In genomic region chr11:12175694-12176241, GRCh38 we compare ENCODE assay signal across 9 cellular contexts.
A peak's percentile ranks its signal among the peaks of the same experiment; 100 is the strongest.
DNase-seq lines count a peak whose midpoint lies in the region; ATAC-seq and TF ChIP-seq lines count a peak whose summit lies in the region.
"Had no signal": no experiment of that assay in that cellular context is flagged by ENCODE, and none has a peak within 500 bp of the region (broad histone marks: within the 10 kb centered on the region; RNA-seq: fewer than 3 reads in every experiment).

No MANE protein-coding gene starts in this region.

- H3K27me3 Mint-ChIP-seq in activated CD4-positive, alpha-beta memory T cell treated with anti-CD3 and anti-CD28 coated beads, Interleukin-2, amount 10 ng/mL, durations not matched to agents 7 days and 5 days = no peaks in the 10 kb centered on the region

- H3K27ac Mint-ChIP-seq in activated CD4-positive, alpha-beta memory T cell treated with anti-CD3 and anti-CD28 coated beads, Interleukin-2, amount 10 ng/mL, durations not matched to agents 7 days and 5 days = peak overlapping the region; percentile 99
- H3K27ac Mint-ChIP-seq: activated B cell treated with CpG ODN at 0.5 μM for 24 hours had no signal

- H3K36me3 Mint-ChIP-seq in activated CD4-positive, alpha-beta memory T cell treated with anti-CD3 and anti-CD28 coated beads, Interleukin-2, amount 10 ng/mL, durations not matched to agents 7 days and 5 days (ENCODE audit: low read depth) = peaks cover 63% of the 10 kb centered on the region

- no peak overlapping the region for H3K4me3 ChIP-seq in AG04449 (ENCODE audit: low read depth, low read length)
- H3K4me3 ChIP-seq in foreskin fibroblast (ENCODE audit: low read depth in 1 of 2, low read length in 2 of 2) = no peak overlapping the region

- peak; percentile 89 for DNase-seq in AG04449 (ENCODE audit: low read depth, low spot score)
- peak; percentile 54 for DNase-seq in activated CD4-positive, alpha-beta memory T cell treated with anti-CD3 and anti-CD28 coated beads, Interleukin-2, amount 10 ng/mL, durations not matched to agents 7 days and 5 days
- peak; percentile 89 to 92 for DNase-seq in foreskin fibroblast
- DNase-seq in NCI-H510A (lab: John Stamatoyannopoulos, UW) = no peak
- DNase-seq in NCI-H128 (lab: John Stamatoyannopoulos, UW; ENCODE audit: unreplicated experiment) = no peak
- DNase-seq in NCI-H2029 treated with DMSO at 0.1 percent for 48 hours (lab: John Stamatoyannopoulos, UW) = no peak
- DNase-seq: activated B cell treated with CpG ODN at 0.5 μM for 24 hours had no signal

- H3K4me1 Mint-ChIP-seq in activated CD4-positive, alpha-beta memory T cell treated with anti-CD3 and anti-CD28 coated beads, Interleukin-2, amount 10 ng/mL, durations not matched to agents 7 days and 5 days = peaks cover 80% of the 10 kb centered on the region
- H3K4me1 Mint-ChIP-seq: activated B cell treated with CpG ODN at 0.5 μM for 24 hours had no signal

- ATAC-seq in GM21619 (IDR thresholded peaks at IDR 0.05; ENCODE audit: unreplicated experiment) (peak; percentile 33), GM19467 (IDR thresholded peaks at IDR 0.05; ENCODE audit: unreplicated experiment) (no peak)

- CTCF ChIA-PET in AG04449 (lab: Yijun Ruan, JAX) = no interaction called here
- CTCF ChIA-PET in activated CD4-positive, alpha-beta memory T cell treated with anti-CD3 and anti-CD28 coated beads, Interleukin-2, amount 10 ng/mL, durations not matched to agents 7 days and 5 days (lab: Charles Lee) = interaction anchor here (1.3 kb wide), 1 partner anchor 60 kb away, joined by 5 read pairs; no protein-coding TSS in a partner anchor

- TF ChIP-seq CTCF in AG04449 (IDR thresholded peaks at IDR 0.05; ENCODE audit: insufficient read depth, low read length, missing control alignments) = no peak
- TF ChIP-seq CTCF in foreskin fibroblast (IDR thresholded peaks at IDR 0.05; ENCODE audit: low read depth, low read length) = no peak

- no peaks in the 10 kb centered on the region for H3K9me3 Mint-ChIP-seq in activated CD4-positive, alpha-beta memory T cell treated with anti-CD3 and anti-CD28 coated beads, Interleukin-2, amount 10 ng/mL, durations not matched to agents 7 days and 5 days
- H3K9me3 Mint-ChIP-seq: activated B cell treated with CpG ODN at 0.5 μM for 24 hours had no signal

- POLR2A ChIA-PET in AG04449 (lab: Yijun Ruan, JAX) = interaction anchor here (0.9 to 1.8 kb wide), 8 partner anchors 8 to 89 kb away, joined by 3 to 8 read pairs (median 4); partner anchors contain the start of gene MICAL2
- POLR2A ChIA-PET in activated CD4-positive, alpha-beta memory T cell treated with anti-CD3 and anti-CD28 coated beads, Interleukin-2, amount 10 ng/mL, durations not matched to agents 7 days and 5 days (lab: Charles Lee) = interaction anchor here (0.8 to 19.1 kb wide), 10 partner anchors 12 to 106 kb away, joined by 3 to 290 read pairs (median 4); no protein-coding TSS in a partner anchor

- peak overlapping the region; percentile 6 for H3K4me3 Mint-ChIP-seq in activated CD4-positive, alpha-beta memory T cell treated with anti-CD3 and anti-CD28 coated beads, Interleukin-2, amount 10 ng/mL, durations not matched to agents 7 days and 5 days
- H3K4me3 Mint-ChIP-seq: activated B cell treated with CpG ODN at 0.5 μM for 24 hours had no signal

Comparison
In these comparisons a context has a peak if more than half of its experiments do, and no peak if none do; other contexts are left out.
1. DNase-seq: peak in AG04449 (single experiment), activated CD4-positive, alpha-beta memory T cell treated with anti-CD3 and anti-CD28 coated beads, Interleukin-2, amount 10 ng/mL, durations not matched to agents 7 days and 5 days (single experiment) and foreskin fibroblast (2 of 2); none in NCI-H510A (single experiment), NCI-H128 (single experiment) and NCI-H2029 treated with DMSO at 0.1 percent for 48 hours (single experiment).